Comparison of ENCODE assay signal across 13 cellular contexts in the genomic region with DNA sequence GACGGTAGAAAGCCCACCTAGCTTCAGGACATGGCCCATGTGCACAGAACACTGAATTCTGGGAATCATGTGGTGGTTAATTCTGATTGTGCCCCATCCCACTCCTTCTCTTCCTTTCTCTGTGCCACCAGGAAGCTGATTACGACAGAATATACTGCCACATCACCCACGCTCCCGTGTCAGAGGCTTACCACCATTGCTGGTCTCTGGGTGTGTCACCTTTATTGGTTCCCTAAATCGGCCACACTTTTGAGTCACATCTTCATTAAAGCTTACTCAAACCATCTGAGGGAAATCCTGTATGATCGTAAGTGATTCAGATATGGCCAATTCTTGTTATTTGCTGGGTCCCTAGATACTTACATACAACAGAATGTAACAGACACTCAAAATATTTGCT. TPM values are rescaled to one million over a fixed set of nuclear protein-coding genes. Genes with fewer than 3 reads are reported as not detected.
DNase-seq lines count a peak whose midpoint lies in the region; ATAC-seq, FAIRE-seq and TF ChIP-seq lines count a peak whose summit lies in the region.
"Had no signal": no experiment of that assay in that cellular context is flagged by ENCODE, and none has a peak within 500 bp of the region (broad histone marks: within the 10 kb centered on the region; RNA-seq: fewer than 3 reads in every experiment).

No MANE protein-coding gene starts in this region.

- H3K56ac ChIP-seq in H9 (ENCODE audit: insufficient read length, low read depth, low read length): no peak overlapping the region

- no peak overlapping the region for H3T11ph ChIP-seq in H9 (ENCODE audit: low read length)

- TF ChIP-seq CTCF in bronchial epithelial cell (IDR thresholded peaks at IDR 0.05; ENCODE audit: insufficient read depth, low read length, severe bottlenecking): no peak
- TF ChIP-seq CTCF in prostate gland (IDR thresholded peaks at IDR 0.05): no peak
- TF ChIP-seq CTCF in H9 (conservative IDR thresholded peaks at IDR 0.05): no peak

- peaks cover 2% of the 10 kb centered on the region for H3K27me3 Mint-ChIP-seq in activated CD8-positive, alpha-beta memory T cell treated with anti-CD3 and anti-CD28 coated beads, Interleukin-2, amount 10 ng/mL, durations not matched to agents 7 days and 5 days
- H3K27me3 Mint-ChIP-seq in H9 (ENCODE audit: low read depth): no peaks in the 10 kb centered on the region; the same call in 1 of the 2 replicates

- H2BK5ac ChIP-seq in H9 (ENCODE audit: insufficient read length, low read length): no peak overlapping the region

- H3K9ac ChIP-seq in H9 (ENCODE audit: extremely low read depth, insufficient read length, low read length): no peak overlapping the region

- no peak overlapping the region for H2BK15ac ChIP-seq in H9 (ENCODE audit: low read depth, low read length)

- peak overlapping the region; percentile 69 for H3K27ac Mint-ChIP-seq in activated CD8-positive, alpha-beta memory T cell treated with anti-CD3 and anti-CD28 coated beads, Interleukin-2, amount 10 ng/mL, durations not matched to agents 7 days and 5 days
- no peak overlapping the region for H3K27ac Mint-ChIP-seq in H9
- H3K27ac Mint-ChIP-seq: endodermal cell had no signal

- H3K4me3 ChIP-seq in bronchial epithelial cell (ENCODE audit: low read depth, low read length) (no peak overlapping the region), prostate gland (no peak overlapping the region)

- CTCF ChIA-PET in activated CD8-positive, alpha-beta memory T cell treated with anti-CD3 and anti-CD28 coated beads, Interleukin-2, amount 10 ng/mL, durations not matched to agents 7 days and 5 days (lab: Charles Lee): interaction anchor here (1.2 to 1.8 kb wide), 2 partner anchors 55 to 159 kb away, joined by 4 to 5 read pairs; no protein-coding TSS in a partner anchor

- peak; percentile 24 for ATAC-seq in activated CD8-positive, alpha-beta memory T cell treated with anti-CD3 and anti-CD28 coated beads, Interleukin-2, amount 10 ng/mL, durations not matched to agents 7 days and 5 days

- peaks cover 60% of the 10 kb centered on the region for H3K4me1 Mint-ChIP-seq in activated CD8-positive, alpha-beta memory T cell treated with anti-CD3 and anti-CD28 coated beads, Interleukin-2, amount 10 ng/mL, durations not matched to agents 7 days and 5 days
- H3K4me1 Mint-ChIP-seq in H9: peaks cover 8 to 14% of the 10 kb centered on the region in 2 experiments

- no peak overlapping the region for H3K27ac ChIP-seq in prostate gland
- no peak overlapping the region for H3K27ac ChIP-seq in H9 (ENCODE audit: insufficient read length, low read depth, low read length)
- H3K27ac ChIP-seq: VCaP had no signal

- H4K8ac ChIP-seq in H9 (replicated peaks; ENCODE audit: insufficient read length, low read depth, low read length): no peak overlapping the region

- DNase-seq in activated CD8-positive, alpha-beta memory T cell treated with anti-CD3 and anti-CD28 coated beads, Interleukin-2, amount 10 ng/mL, durations not matched to agents 7 days and 5 days: peak; percentile 74
- no peak for DNase-seq in activated CD8-positive, alpha-beta memory T cell treated with anti-CD3 and anti-CD28 coated beads, Interleukin-2, amount 50 U/mL, for 4 hours
- DNase-seq in NOMO-1 treated with dmso at 0.1 percent for 144 hours (lab: John Stamatoyannopoulos, UW; ENCODE audit: unreplicated experiment) (peak; percentile 56), bronchial epithelial cell (ENCODE audit: low read depth) (peak; percentile 22), prostate gland (ENCODE audit: low spot score) (no peak), H9 (no peak), NCI-H2227 (lab: John Stamatoyannopoulos, UW; ENCODE audit: unreplicated experiment) (no peak)
- peak; percentile 53 for DNase-seq in stimulated activated CD4-positive, alpha-beta T cell treated with anti-CD3 and anti-CD28 coated beads, Interleukin-4, amount 100 ng/mL, for 24 hours
- DNase-seq: amygdala, endodermal cell, hypothalamus, NCI-H2171 had no signal

- intact Hi-C loops in prostate gland (cut with DNase I): no loop called here

- H3K23me2 ChIP-seq in H9 (ENCODE audit: insufficient read length, low read depth, low read length, poor library complexity, severe bottlenecking): peaks cover 7% of the 10 kb centered on the region

- H2BK120ac ChIP-seq in H9 (ENCODE audit: low read depth, low read length, poor library complexity, severe bottlenecking): no peak overlapping the region

- H3K18ac ChIP-seq in H9 (ENCODE audit: insufficient read length, low read depth, low read length): no peak overlapping the region

- H2AK5ac ChIP-seq in H9 (ENCODE audit: insufficient read length, low read length): no peak overlapping the region

- peaks cover 9% of the 10 kb centered on the region for H3K36me3 ChIP-seq in bronchial epithelial cell (ENCODE audit: control insufficient read depth, insufficient read depth, low read length)
- peaks cover 0 to 6% of the 10 kb centered on the region in 2 donors for H3K36me3 ChIP-seq in prostate gland

- no peak overlapping the region for H4K91ac ChIP-seq in H9 (ENCODE audit: insufficient read length, low read depth, low read length)

- 92% methylated on average over 6 of the region's 6 CpGs for WGBS in prostate gland
- no CpG with 5 or more reads among the region's 6 CpGs for WGBS in H9 (ENCODE audit: extremely low coverage, insufficient read length, low lambda C conversion rate)

- H3K4me1 ChIP-seq in prostate gland (replicated peaks) (peaks cover 7% of the 10 kb centered on the region), H9 (ENCODE audit: insufficient read depth, low read length) (no peaks in the 10 kb centered on the region; the same call in 1 of the 2 replicates)

- no peak overlapping the region for H3K4me2 ChIP-seq in H9 (ENCODE audit: insufficient read depth, insufficient read length, low read length)

- H3K4me3 Mint-ChIP-seq in activated CD8-positive, alpha-beta memory T cell treated with anti-CD3 and anti-CD28 coated beads, Interleukin-2, amount 10 ng/mL, durations not matched to agents 7 days and 5 days: peak overlapping the region; percentile 29
- no peak overlapping the region for H3K4me3 Mint-ChIP-seq in H9
- H3K4me3 Mint-ChIP-seq: endodermal cell had no signal

- H3K36me3 Mint-ChIP-seq in activated CD8-positive, alpha-beta memory T cell treated with anti-CD3 and anti-CD28 coated beads, Interleukin-2, amount 10 ng/mL, durations not matched to agents 7 days and 5 days: peaks cover 58% of the 10 kb centered on the region
- H3K36me3 Mint-ChIP-seq in H9 (ENCODE audit: insufficient read depth in 1 of 3, low read depth in 3 of 3): peaks cover 12 to 66% (median 36%) of the 10 kb centered on the region in 3 experiments; a peak in 5 of 7 replicates

- H4K20me1 ChIP-seq in H9 (ENCODE audit: control insufficient read depth, insufficient read depth, insufficient read length): no peaks in the 10 kb centered on the region

- no peak overlapping the region for H3K4ac ChIP-seq in H9 (ENCODE audit: low read depth, low read length)

- peaks cover 13% of the 10 kb centered on the region for H3K79me1 ChIP-seq in H9 (ENCODE audit: insufficient read depth, low read depth, low read length, poor library complexity, severe bottlenecking)

- no peak overlapping the region for H2BK12ac ChIP-seq in H9 (ENCODE audit: insufficient read length, low read depth, low read length)

- FAIRE-seq in bronchial epithelial cell (lab: Jason Lieb, UNC): peak; percentile 23

- H2AFZ ChIP-seq in H9 (ENCODE audit: low read length): no peak overlapping the region

- no peak for TF ChIP-seq POLR2A in prostate gland (IDR thresholded peaks at IDR 0.05)

- H3K14ac ChIP-seq in H9 (ENCODE audit: insufficient read depth, low read length): no peak overlapping the region

- H4K5ac ChIP-seq in H9 (ENCODE audit: insufficient read length, low read depth, low read length): no peak overlapping the region

- peaks cover 3% of the 10 kb centered on the region; the same call in 1 of the 2 replicates for H3K79me2 ChIP-seq in H9 (ENCODE audit: insufficient read depth, low read length)

- H3K9me3 ChIP-seq in prostate gland (no peaks in the 10 kb centered on the region), H9 (ENCODE audit: control insufficient read depth, low read depth, low read length) (no peaks in the 10 kb centered on the region)

- no peak overlapping the region for H3K23ac ChIP-seq in H9 (ENCODE audit: insufficient read length, low read depth, low read length)

- H3K9me3 Mint-ChIP-seq in activated CD8-positive, alpha-beta memory T cell treated with anti-CD3 and anti-CD28 coated beads, Interleukin-2, amount 10 ng/mL, durations not matched to agents 7 days and 5 days (ENCODE audit: low read depth): no peaks in the 10 kb centered on the region
- no peaks in the 10 kb centered on the region; a peak in 1 of 5 replicates for H3K9me3 Mint-ChIP-seq in H9
- H3K9me3 Mint-ChIP-seq: endodermal cell had no signal

- no peak overlapping the region for H2BK20ac ChIP-seq in H9 (ENCODE audit: low read depth, low read length, poor library complexity, severe bottlenecking)

- H3K27me3 ChIP-seq in bronchial epithelial cell (ENCODE audit: control insufficient read depth, insufficient read depth, low read length) (no peaks in the 10 kb centered on the region), prostate gland (replicated peaks; ENCODE audit: insufficient read depth) (no peaks in the 10 kb centered on the region), H9 (ENCODE audit: insufficient read depth, low read length) (no peaks in the 10 kb centered on the region)

RNA-seq across cellular contexts. Expression of gene TRMT6, which starts 3.1 kb away (rescaled TPM):
- 10 to 100 TPM; 12.5 to 18.9 TPM for total RNA-seq in activated CD8-positive, alpha-beta memory T cell treated with anti-CD3 and anti-CD28 coated beads, Interleukin-2, amount 10 ng/mL, durations not matched to agents 7 days and 5 days
- 15.8 and 18.4 TPM in 2 replicates for total RNA-seq in bronchial epithelial cell
- 10 to 100 TPM in 1 of 2 donors, 1 to 10 TPM in 1; 8.3 to 14.8 TPM for total RNA-seq in prostate gland
- 34.4 and 37.8 TPM in 2 replicates for total RNA-seq in H9 (2021)

RNA-seq across cellular contexts. Expression of gene MCM8, which starts 3.2 kb away (rescaled TPM):
- 10 to 100 TPM; 31.4 to 37.5 TPM for total RNA-seq in activated CD8-positive, alpha-beta memory T cell treated with anti-CD3 and anti-CD28 coated beads, Interleukin-2, amount 10 ng/mL, durations not matched to agents 7 days and 5 days
- total RNA-seq in bronchial epithelial cell (2.1 and 2.2 TPM in 2 replicates), prostate gland (10 to 100 TPM in 1 of 2 donors, 1 to 10 TPM in 1; 8.4 to 13.0 TPM), H9 (2021) (32.2 and 33.3 TPM in 2 replicates)

RNA-seq across cellular contexts. Expression of gene CHGB, which starts 36.0 kb away (rescaled TPM):
- total RNA-seq in activated CD8-positive, alpha-beta memory T cell treated with anti-CD3 and anti-CD28 coated beads, Interleukin-2, amount 10 ng/mL, durations not matched to agents 7 days and 5 days: not detected
- under 0.01 TPM in 1 of 2 replicates, not detected in the other for total RNA-seq in bronchial epithelial cell
- 10 to 100 TPM in 1 of 2 donors, 1 to 10 TPM in 1; 1.2 to 11.2 TPM for total RNA-seq in prostate gland
- total RNA-seq in H9 (2021): 1.7 and 1.9 TPM in 2 replicates

RNA-seq across cellular contexts. Expression of gene CRLS1, which starts 58.6 kb away (rescaled TPM):
- 10 to 100 TPM; 24.8 to 32.6 TPM for total RNA-seq in activated CD8-positive, alpha-beta memory T cell treated with anti-CD3 and anti-CD28 coated beads, Interleukin-2, amount 10 ng/mL, durations not matched to agents 7 days and 5 days
- 21.9 and 38.4 TPM in 2 replicates for total RNA-seq in bronchial epithelial cell
- 10 to 100 TPM; 43.9 to 46.5 TPM for total RNA-seq in prostate gland
- total RNA-seq in H9 (2021): 39.5 and 41.2 TPM in 2 replicates

Comparison
In these comparisons a context has a peak if more than half of its experiments do, and no peak if none do; other contexts are left out.
1. DNase-seq: peak in activated CD8-positive, alpha-beta memory T cell treated with anti-CD3 and anti-CD28 coated beads, Interleukin-2, amount 10 ng/mL, durations not matched to agents 7 days and 5 days (single experiment), NOMO-1 treated with dmso at 0.1 percent for 144 hours (single experiment), bronchial epithelial cell (single experiment) and stimulated activated CD4-positive, alpha-beta T cell treated with anti-CD3 and anti-CD28 coated beads, Interleukin-4, amount 100 ng/mL, for 24 hours (single experiment); none in activated CD8-positive, alpha-beta memory T cell treated with anti-CD3 and anti-CD28 coated beads, Interleukin-2, amount 50 U/mL, for 4 hours (single experiment), prostate gland (single experiment), H9 (single experiment) and NCI-H2227 (single experiment).